In genomic region chr17:39237586-39237985, GRCh38 we compare ENCODE assay signal across 13 cellular contexts. TPM values are rescaled to one million over a fixed set of nuclear protein-coding genes. Genes with fewer than 3 reads are reported as not detected.
"Had no signal": no experiment of that assay in that cellular context is flagged by ENCODE, and none has a peak within 500 bp of the region (broad histone marks: within the 10 kb centered on the region; RNA-seq: fewer than 3 reads in every experiment).

No MANE protein-coding gene starts in this region.

- H3K27me3 Mint-ChIP-seq: activated naive CD4-positive, alpha-beta T cell treated with anti-CD3 and anti-CD28 coated beads, Interleukin-2, amount 50 U/mL, for 24 hours had no signal

- H3K36me3 ChIP-seq: transverse colon had no signal

- DNase-seq: activated CD4-positive, alpha-beta T cell treated with anti-CD3 and anti-CD28 coated beads, Interleukin-2, amount 50 U/mL, for 48 hours; activated CD8-positive, alpha-beta memory T cell treated with anti-CD3 and anti-CD28 coated beads, Interleukin-2, amount 50 U/mL, for 48 hours; amniotic stem cell; kidney glomerular epithelial cell; stimulated activated naive B cell treated with anti-CD40 and anti-IgM and Interleukin-4, amounts not matched to agents 10 μg/mL and 1 μg/mL and 100 μg/mL, for 72 hours; transverse colon had no signal

- H3K4me1 ChIP-seq: body of pancreas had no signal

- H3K27ac Mint-ChIP-seq: activated naive CD4-positive, alpha-beta T cell treated with anti-CD3 and anti-CD28 coated beads, Interleukin-2, amount 50 U/mL, for 24 hours; dendritic cell treated with granulocyte-macrophage colony-stimulating factor and Interleukin-4, amounts not matched to agents 40 ng/mL and 50 ng/mL, for 4 days; progenitor cell of endocrine pancreas; T-helper 2 cell treated with Interferon-gamma antibody and Interleukin-4, amounts not matched to agents 5 μg/mL and 100 μg/mL, for 36 hours had no signal

- H3K36me3 Mint-ChIP-seq: activated naive CD4-positive, alpha-beta T cell treated with anti-CD3 and anti-CD28 coated beads, Interleukin-2, amount 50 U/mL, for 24 hours; stimulated activated naive B cell treated with anti-CD40 and anti-IgM and Interleukin-4, amounts not matched to agents 10 μg/mL and 1 μg/mL and 100 μg/mL, for 72 hours had no signal

- H3K27ac ChIP-seq: body of pancreas, transverse colon had no signal

- H3K9me3 ChIP-seq: body of pancreas, transverse colon had no signal

- H3K4me3 ChIP-seq: body of pancreas, smooth muscle cell, transverse colon had no signal

- H3K4me2 ChIP-seq: smooth muscle cell had no signal

- H3K4me3 Mint-ChIP-seq: dendritic cell treated with granulocyte-macrophage colony-stimulating factor and Interleukin-4, amounts not matched to agents 40 ng/mL and 50 ng/mL, for 4 days; T-helper 2 cell treated with Interferon-gamma antibody and Interleukin-4, amounts not matched to agents 5 μg/mL and 100 μg/mL, for 36 hours had no signal

- ATAC-seq: body of pancreas had no signal

- H3K9me3 Mint-ChIP-seq: activated naive CD4-positive, alpha-beta T cell treated with anti-CD3 and anti-CD28 coated beads, Interleukin-2, amount 50 U/mL, for 24 hours; dendritic cell treated with granulocyte-macrophage colony-stimulating factor and Interleukin-4, amounts not matched to agents 40 ng/mL and 50 ng/mL, for 4 days; stimulated activated naive B cell treated with anti-CD40 and anti-IgM and Interleukin-4, amounts not matched to agents 10 μg/mL and 1 μg/mL and 100 μg/mL, for 72 hours; T-helper 2 cell treated with Interferon-gamma antibody and Interleukin-4, amounts not matched to agents 5 μg/mL and 100 μg/mL, for 36 hours had no signal

RNA-seq across cellular contexts. Expression of gene STAC2, which starts 11.8 kb away (rescaled TPM):
- total RNA-seq: body of pancreas, glomerular endothelial cell, progenitor cell of endocrine pancreas, transverse colon had no signal
